In genomic region chr1:178436899-178437298, GRCh38 we compare ENCODE assay signal across 2 cellular contexts.
TF ChIP-seq lines count a peak whose summit lies in the region.

No MANE protein-coding gene starts in this region.

TF ChIP-seq in GM23338, 12 proteins besides CTCF, POLR2A, EP300 and RAD21:
- TF ChIP-seq REST (IDR thresholded peaks at IDR 0.05; ENCODE audit: unreplicated experiment) (no peak), NANOG (IDR thresholded peaks at IDR 0.05; ENCODE audit: borderline replicate concordance) (no peak), CREB1 (CRISPR knock-in tag; IDR thresholded peaks at IDR 0.05; ENCODE audit: low read depth) (no peak), EZH2 (IDR thresholded peaks at IDR 0.05; ENCODE audit: low read depth, unreplicated experiment) (no peak), POLR2AphosphoS5 (IDR thresholded peaks at IDR 0.05; ENCODE audit: low read depth) (no peak), ETS1 (IDR thresholded peaks at IDR 0.05) (no peak), JUNB (IDR thresholded peaks at IDR 0.05; ENCODE audit: unreplicated experiment) (no peak), ZNF331 (CRISPR knock-in tag; IDR thresholded peaks at IDR 0.05; ENCODE audit: low read depth) (no peak), EZH2phosphoT487 (IDR thresholded peaks at IDR 0.05; ENCODE audit: unreplicated experiment) (no peak), ZNF462 (CRISPR knock-in tag; IDR thresholded peaks at IDR 0.05) (no peak), STAT1 (IDR thresholded peaks at IDR 0.05; ENCODE audit: unreplicated experiment) (no peak), ZNF114 (CRISPR knock-in tag; IDR thresholded peaks at IDR 0.05) (no peak)
TF ChIP-seq in GM23338: peak in this region for 0.

TF ChIP-seq in WTC11, 78 proteins besides CTCF, POLR2A, EP300 and RAD21 (continued from another document):
- TF ChIP-seq FOXP4 (CRISPR knock-in tag; IDR thresholded peaks at IDR 0.05) (no peak), AFF4 (CRISPR knock-in tag; IDR thresholded peaks at IDR 0.05; ENCODE audit: borderline replicate concordance) (no peak), NR1H2 (CRISPR knock-in tag; IDR thresholded peaks at IDR 0.05) (no peak), NFYB (CRISPR knock-in tag; conservative IDR thresholded peaks at IDR 0.05; ENCODE audit: low read depth) (no peak), E2F5 (CRISPR knock-in tag; IDR thresholded peaks at IDR 0.05) (no peak), NR2C2 (CRISPR knock-in tag; IDR thresholded peaks at IDR 0.05) (no peak), ATF3 (CRISPR knock-in tag; conservative IDR thresholded peaks at IDR 0.05) (no peak), TEAD4 (CRISPR knock-in tag; IDR thresholded peaks at IDR 0.05) (no peak)
